21 cellular contexts compared by ENCODE assay signal in the genomic region with DNA sequence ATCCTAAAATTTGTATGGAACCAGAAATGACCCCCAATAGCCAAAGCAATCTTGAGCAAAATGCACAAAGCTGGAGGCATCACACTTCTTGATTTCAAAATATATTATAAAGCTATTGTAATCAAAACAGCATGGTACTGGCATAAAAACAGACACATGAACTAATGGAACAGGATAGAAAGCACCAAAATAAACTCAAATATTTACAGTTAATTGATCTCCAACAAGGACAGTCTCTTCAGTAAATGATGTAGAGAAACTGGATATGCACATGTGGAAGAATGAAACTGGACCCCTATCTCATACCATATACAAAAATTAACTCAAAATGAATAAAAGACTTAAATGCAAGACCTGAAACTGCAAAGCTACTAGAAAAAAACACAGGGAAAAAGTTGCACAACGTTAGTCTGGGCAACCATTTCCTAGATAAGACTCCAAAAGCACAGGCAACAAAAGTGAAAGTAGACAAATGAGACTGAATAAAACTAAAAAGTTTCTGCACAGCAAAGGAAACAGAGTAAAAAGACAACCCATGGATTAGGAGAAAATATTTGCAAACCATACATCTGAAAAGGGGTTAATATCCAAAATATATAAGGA.
"Had no signal": no experiment of that assay in that cellular context is flagged by ENCODE, and none has a peak within 500 bp of the region (broad histone marks: within the 10 kb centered on the region; RNA-seq: fewer than 3 reads in every experiment).

No MANE protein-coding gene starts in this region.

- H3K4me3 ChIP-seq: coronary artery, left lung, thyroid gland had no signal

- H3K36me3 ChIP-seq: left lung, thyroid gland, WERI-Rb-1 had no signal

- H3K27ac ChIP-seq: coronary artery, left lung, thyroid gland, WERI-Rb-1 had no signal

- H3K27me3 ChIP-seq: left lung, thyroid gland had no signal

- H3K4me1 ChIP-seq: left lung, thyroid gland had no signal

- H3K4me1 Mint-ChIP-seq: activated T-helper 17 cell treated with anti-CD3 and anti-CD28 coated beads, Interleukin-2, amount 50 U/mL, for 72 hours; central memory CD8-positive, alpha-beta T cell; nephron had no signal

- H3K27me3 Mint-ChIP-seq: activated CD4-positive, alpha-beta memory T cell treated with anti-CD3 and anti-CD28 coated beads for 36 hours; activated T-helper 17 cell treated with anti-CD3 and anti-CD28 coated beads, Interleukin-2, amount 50 U/mL, for 72 hours; central memory CD8-positive, alpha-beta T cell had no signal

- FAIRE-seq: endometrium, urothelium cell line had no signal

- H3K4me3 Mint-ChIP-seq: activated CD4-positive, alpha-beta memory T cell treated with anti-CD3 and anti-CD28 coated beads for 36 hours; activated T-helper 17 cell treated with anti-CD3 and anti-CD28 coated beads, Interleukin-2, amount 50 U/mL, for 72 hours; central memory CD8-positive, alpha-beta T cell; nephron had no signal

- H3K27ac Mint-ChIP-seq: activated CD4-positive, alpha-beta memory T cell treated with anti-CD3 and anti-CD28 coated beads for 36 hours; activated T-helper 17 cell treated with anti-CD3 and anti-CD28 coated beads, Interleukin-2, amount 50 U/mL, for 72 hours; nephron had no signal

- H3K9me3 ChIP-seq: left lung, thyroid gland had no signal

- H3K9me3 Mint-ChIP-seq: activated T-helper 17 cell treated with anti-CD3 and anti-CD28 coated beads, Interleukin-2, amount 50 U/mL, for 72 hours had no signal

- DNase-seq: activated CD4-positive, alpha-beta memory T cell treated with anti-CD3 and anti-CD28 coated beads for 36 hours; activated naive CD4-positive, alpha-beta T cell; activated T-cell treated with anti-CD3 and anti-CD28 coated beads, Interleukin-2, amount 50 U/mL, for 1 hour; aorta; erythroblast; islet precursor cell; left lung; mammary epithelial cell; midbrain; nucleus accumbens; stimulated activated CD4-positive, alpha-beta T cell treated with anti-CD3 and anti-CD28 coated beads, Interleukin-2, amount 100 ng/mL, for 24 hours; stimulated activated naive CD4-positive, alpha-beta T cell treated with Interleukin-2 at 50 U/mL for 16 hours; T-helper 2 cell; thyroid gland; WERI-Rb-1 had no signal
